8 cellular contexts compared by ENCODE assay signal in genomic region chr14:54676822-54677708, GRCh38.
DNase-seq lines count a peak whose midpoint lies in the region; ATAC-seq and TF ChIP-seq lines count a peak whose summit lies in the region.

No MANE protein-coding gene starts in this region.

- BruUV-seq in MCF 10A (replicated peaks; lab: Mats Ljungman, UMichigan): TSS peak; percentile 18

- H3K4me3 Mint-ChIP-seq in MCF 10A (ENCODE audit: unreplicated experiment): peak overlapping the region; percentile 14
- H3K4me3 Mint-ChIP-seq in activated CD8-positive, alpha-beta T cell treated with anti-CD3 and anti-CD28 coated beads for 36 hours: no peak overlapping the region

- no peaks in the 10 kb centered on the region for H3K27me3 ChIP-seq in stomach

- peaks cover 31% of the 10 kb centered on the region for H3K4me1 Mint-ChIP-seq in MCF 10A (ENCODE audit: insufficient read depth, unreplicated experiment)
- peaks cover 3% of the 10 kb centered on the region for H3K4me1 Mint-ChIP-seq in activated CD8-positive, alpha-beta T cell treated with anti-CD3 and anti-CD28 coated beads for 36 hours (ENCODE audit: low read depth)

- no peaks in the 10 kb centered on the region for H3K9me3 Mint-ChIP-seq in MCF 10A (ENCODE audit: unreplicated experiment)
- no peaks in the 10 kb centered on the region for H3K9me3 Mint-ChIP-seq in activated CD8-positive, alpha-beta T cell treated with anti-CD3 and anti-CD28 coated beads for 36 hours

- H3K27ac ChIP-seq in stomach: peak overlapping the region in 4 of 5 donors; percentile 71 to 86 (median 80)

- no peak for ATAC-seq in activated CD8-positive, alpha-beta T cell treated with anti-CD3 and anti-CD28 coated beads for 36 hours

- no peak for TF ChIP-seq CTCF in MCF 10A (IDR thresholded peaks at IDR 0.05; ENCODE audit: unreplicated experiment)
- no peak for TF ChIP-seq CTCF in stomach (IDR thresholded peaks at IDR 0.05)
- TF ChIP-seq CTCF in activated CD8-positive, alpha-beta T cell treated with anti-CD3 and anti-CD28 coated beads for 36 hours (IDR thresholded peaks at IDR 0.05): no peak

- no peak overlapping the region for H3K4me3 ChIP-seq in stomach

- H3K27ac Mint-ChIP-seq in MCF 10A (ENCODE audit: low read depth, unreplicated experiment): peak overlapping the region; percentile 86
- H3K27ac Mint-ChIP-seq in activated CD8-positive, alpha-beta T cell treated with anti-CD3 and anti-CD28 coated beads for 36 hours: no peak overlapping the region

- H3K36me3 ChIP-seq in stomach: no peaks in the 10 kb centered on the region

- DNase-seq in HK-2 (ENCODE audit: unreplicated experiment) (peak; percentile 56), MCF 10A (ENCODE audit: unreplicated experiment) (peak; percentile 92), iPS-NIHi7 (ENCODE audit: extremely low spot score) (peak; percentile 38), stomach (no peak), NCI-H82 (lab: John Stamatoyannopoulos, UW) (no peak), NCI-H2107 treated with DMSO at 0.1 percent for 48 hours (lab: John Stamatoyannopoulos, UW; ENCODE audit: unreplicated experiment) (no peak)
- no peak for DNase-seq in activated effector memory CD4-positive, alpha-beta T cell treated with Interleukin-2 at 50 U/mL for 16 hours
- DNase-seq in activated CD8-positive, alpha-beta T cell treated with anti-CD3 and anti-CD28 coated beads for 36 hours: no peak

- H3K27me3 Mint-ChIP-seq in MCF 10A (ENCODE audit: insufficient read depth, unreplicated experiment): no peaks in the 10 kb centered on the region
- peaks cover 21% of the 10 kb centered on the region for H3K27me3 Mint-ChIP-seq in activated CD8-positive, alpha-beta T cell treated with anti-CD3 and anti-CD28 coated beads for 36 hours

- POLR2A ChIA-PET in MCF 10A (lab: Yijun Ruan, JAX): interaction anchor here (0.6 to 3.6 kb wide), 17 partner anchors 8 to 189 kb away, joined by 3 to 22 read pairs (median 4); partner anchors contain the start of genes GMFB and SAMD4A
- POLR2A ChIA-PET in activated CD8-positive, alpha-beta T cell treated with anti-CD3 and anti-CD28 coated beads for 36 hours (lab: Charles Lee): no interaction called here

- WGBS in stomach, 5 donors: 30 to 45% (median 33%) methylated on average over 11 of the region's 11 CpGs

- no peaks in the 10 kb centered on the region for H3K36me3 Mint-ChIP-seq in MCF 10A (ENCODE audit: insufficient read depth, unreplicated experiment)
- no peaks in the 10 kb centered on the region for H3K36me3 Mint-ChIP-seq in activated CD8-positive, alpha-beta T cell treated with anti-CD3 and anti-CD28 coated beads for 36 hours (ENCODE audit: low read depth)

- TF ChIP-seq POLR2A in stomach (IDR thresholded peaks at IDR 0.05): no peak

- no peaks in the 10 kb centered on the region for H3K9me3 ChIP-seq in stomach

- TF ChIP-seq EP300 in stomach (IDR thresholded peaks at IDR 0.05): peak; percentile 81

- CTCF ChIA-PET in MCF 10A (lab: Yijun Ruan, JAX): interaction anchor here (0.6 to 1.2 kb wide), 4 partner anchors 11 to 770 kb away, joined by 3 read pairs; no protein-coding TSS in a partner anchor
- CTCF ChIA-PET in activated CD8-positive, alpha-beta T cell treated with anti-CD3 and anti-CD28 coated beads for 36 hours (lab: Charles Lee): interaction anchor here (0.9 to 1.3 kb wide), 3 partner anchors 11 to 19 kb away, joined by 3 to 5 read pairs (median 4); no protein-coding TSS in a partner anchor

- intact Hi-C loops in MCF 10A (cut with micrococcal nuclease): loop anchor here (5.0 kb wide), 1 partner anchor 85 kb away; no protein-coding TSS in a partner anchor
- intact Hi-C loops in stomach (cut with DNase I; ENCODE audit: low total_unique reads): no loop called here
- intact Hi-C loops in activated CD8-positive, alpha-beta T cell treated with anti-CD3 and anti-CD28 coated beads for 36 hours (cut with micrococcal nuclease): loop anchor here (10.0 kb wide), 1 partner anchor 98 kb away; no protein-coding TSS in a partner anchor

- H3K4me1 ChIP-seq in stomach: peaks cover 9 to 51% (median 32%) of the 10 kb centered on the region in 4 donors

Comparison
In these comparisons a context has a peak if more than half of its experiments do, and no peak if none do; other contexts are left out.
1. DNase-seq: peak in HK-2 (single experiment), MCF 10A (single experiment) and iPS-NIHi7 (single experiment); none in stomach (single experiment), NCI-H82 (single experiment), NCI-H2107 treated with DMSO at 0.1 percent for 48 hours (single experiment), activated effector memory CD4-positive, alpha-beta T cell treated with Interleukin-2 at 50 U/mL for 16 hours (single experiment) and activated CD8-positive, alpha-beta T cell treated with anti-CD3 and anti-CD28 coated beads for 36 hours (single experiment).